Comparison of ENCODE assay signal across 15 cellular contexts in the genomic region with DNA sequence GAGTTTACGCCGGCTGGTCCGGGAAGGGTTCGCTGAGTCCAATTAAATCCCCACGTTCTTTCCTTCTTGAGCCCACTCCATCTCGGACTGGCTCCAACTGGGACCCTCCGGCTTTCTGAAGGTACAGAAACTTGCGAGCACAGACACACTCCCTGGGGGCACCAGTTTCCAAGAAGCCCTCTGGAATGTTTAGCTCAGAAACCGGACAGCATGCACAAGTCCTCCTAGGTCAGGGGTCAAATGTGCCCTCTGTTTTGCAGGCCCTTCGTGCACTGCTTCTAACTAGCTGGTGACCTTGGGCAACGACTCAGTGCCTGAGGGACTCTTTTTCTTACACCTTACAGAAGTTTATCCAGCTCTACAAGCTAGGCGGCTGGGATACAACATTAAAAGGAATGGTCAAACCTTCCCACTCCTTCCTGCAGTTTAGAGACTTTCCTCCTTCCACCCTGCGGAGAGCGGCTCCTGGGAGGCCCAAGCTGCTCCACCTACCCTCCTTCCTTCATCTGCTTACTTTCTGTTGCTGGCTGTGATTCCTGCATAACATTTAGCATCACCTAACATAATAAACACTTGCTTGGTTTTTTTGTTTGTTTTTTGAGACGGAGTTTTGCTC.
DNase-seq lines count a peak whose midpoint lies in the region; ATAC-seq and TF ChIP-seq lines count a peak whose summit lies in the region.
"Had no signal": no experiment of that assay in that cellular context is flagged by ENCODE, and none has a peak within 500 bp of the region (broad histone marks: within the 10 kb centered on the region; RNA-seq: fewer than 3 reads in every experiment).

No MANE protein-coding gene starts in this region.

- H3K4me2 ChIP-seq in OCI-LY7 (ENCODE audit: low read length): no peak overlapping the region

- POLR2A ChIA-PET in OCI-LY7 (lab: Charles Lee): interaction anchor here (0.6 to 1.4 kb wide), 2 partner anchors 11 to 274 kb away, joined by 3 to 4 read pairs; no protein-coding TSS in a partner anchor

- intact Hi-C loops in OCI-LY7 (cut with micrococcal nuclease; ENCODE audit: unreplicated experiment): no loop called here

- H3K36me3 ChIP-seq in OCI-LY7 (ENCODE audit: insufficient read depth, low read length): no peaks in the 10 kb centered on the region
- H3K36me3 ChIP-seq: uterus had no signal

- H3K9me3 Mint-ChIP-seq in activated naive CD4-positive, alpha-beta T cell treated with anti-CD3 and anti-CD28 coated beads, Interleukin-2, amount 50 U/mL, for 24 hours: no peaks in the 10 kb centered on the region
- no peaks in the 10 kb centered on the region for H3K9me3 Mint-ChIP-seq in activated naive CD8-positive, alpha-beta T cell treated with anti-CD3 and anti-CD28 coated beads for 36 hours
- peaks cover 2% of the 10 kb centered on the region for H3K9me3 Mint-ChIP-seq in memory B cell
- no peaks in the 10 kb centered on the region for H3K9me3 Mint-ChIP-seq in type B pancreatic cell
- H3K9me3 Mint-ChIP-seq in activated CD8-positive, alpha-beta memory T cell treated with anti-CD3 and anti-CD28 coated beads, Interleukin-2, amount 10 ng/mL, durations not matched to agents 7 days and 5 days (ENCODE audit: low read depth): no peaks in the 10 kb centered on the region
- H3K9me3 Mint-ChIP-seq: stimulated activated naive CD8-positive, alpha-beta T cell treated with anti-CD3 and anti-CD28 coated beads, Interleukin-15, amount 100 ng/mL, for 72 hours had no signal

- H3K4me1 Mint-ChIP-seq in activated naive CD4-positive, alpha-beta T cell treated with anti-CD3 and anti-CD28 coated beads, Interleukin-2, amount 50 U/mL, for 24 hours: no peaks in the 10 kb centered on the region
- H3K4me1 Mint-ChIP-seq in activated naive CD8-positive, alpha-beta T cell treated with anti-CD3 and anti-CD28 coated beads for 36 hours: peaks cover 10% of the 10 kb centered on the region
- peaks cover 10% of the 10 kb centered on the region for H3K4me1 Mint-ChIP-seq in memory B cell
- peaks cover 10% of the 10 kb centered on the region for H3K4me1 Mint-ChIP-seq in type B pancreatic cell (ENCODE audit: unreplicated experiment)
- peaks cover 12% of the 10 kb centered on the region for H3K4me1 Mint-ChIP-seq in activated CD8-positive, alpha-beta memory T cell treated with anti-CD3 and anti-CD28 coated beads, Interleukin-2, amount 10 ng/mL, durations not matched to agents 7 days and 5 days

- no peak overlapping the region for H3K27ac ChIP-seq in OCI-LY7 (ENCODE audit: low read depth, low read length, poor library complexity, severe bottlenecking)
- H3K27ac ChIP-seq: uterus had no signal

- ATAC-seq in memory B cell (ENCODE audit: low read depth): no peak
- ATAC-seq in activated CD8-positive, alpha-beta memory T cell treated with anti-CD3 and anti-CD28 coated beads, Interleukin-2, amount 10 ng/mL, durations not matched to agents 7 days and 5 days: no peak

- no peaks in the 10 kb centered on the region for H3K79me2 ChIP-seq in OCI-LY7 (ENCODE audit: insufficient read depth, low read depth, low read length)

- no peaks in the 10 kb centered on the region for H4K20me1 ChIP-seq in OCI-LY7 (ENCODE audit: insufficient read depth, low read length)

- no peak for DNase-seq in activated naive CD4-positive, alpha-beta T cell (lab: John Stamatoyannopoulos, UW)
- no peak for DNase-seq in activated naive CD8-positive, alpha-beta T cell treated with anti-CD3 and anti-CD28 coated beads for 36 hours
- DNase-seq in memory B cell (ENCODE audit: low spot score in 2 of 2): no peak
- no peak for DNase-seq in type B pancreatic cell (ENCODE audit: extremely low spot score, unreplicated experiment)
- DNase-seq in activated CD8-positive, alpha-beta memory T cell treated with anti-CD3 and anti-CD28 coated beads, Interleukin-2, amount 10 ng/mL, durations not matched to agents 7 days and 5 days: no peak
- DNase-seq in OCI-LY7 (ENCODE audit: low spot score): no peak
- no peak for DNase-seq in C1 segment of cervical spinal cord (lab: John Stamatoyannopoulos, UW)
- DNase-seq: aorta; KG1; midbrain; NCI-H1105; NCI-H2171 treated with DMSO at 0.1 percent for 48 hours; stimulated activated naive CD8-positive, alpha-beta T cell treated with anti-CD3 and anti-CD28 coated beads, Interleukin-15, amount 100 ng/mL, for 72 hours; uterus had no signal

- H3K4me3 ChIP-seq in OCI-LY7 (ENCODE audit: low read depth, low read length, poor library complexity, severe bottlenecking): no peak overlapping the region

- H3K4me3 Mint-ChIP-seq in activated naive CD4-positive, alpha-beta T cell treated with anti-CD3 and anti-CD28 coated beads, Interleukin-2, amount 50 U/mL, for 24 hours: peak overlapping the region; percentile 59
- peak overlapping the region; percentile 10 for H3K4me3 Mint-ChIP-seq in activated naive CD8-positive, alpha-beta T cell treated with anti-CD3 and anti-CD28 coated beads for 36 hours
- H3K4me3 Mint-ChIP-seq in memory B cell (peak overlapping the region; percentile 34), type B pancreatic cell (peak overlapping the region; percentile 80)
- no peak overlapping the region for H3K4me3 Mint-ChIP-seq in activated CD8-positive, alpha-beta memory T cell treated with anti-CD3 and anti-CD28 coated beads, Interleukin-2, amount 10 ng/mL, durations not matched to agents 7 days and 5 days

- TF ChIP-seq CTCF in type B pancreatic cell (conservative IDR thresholded peaks at IDR 0.05) (no peak), OCI-LY7 (conservative IDR thresholded peaks at IDR 0.05; ENCODE audit: low read length) (no peak)

- no peaks in the 10 kb centered on the region for H3K27me3 Mint-ChIP-seq in activated naive CD4-positive, alpha-beta T cell treated with anti-CD3 and anti-CD28 coated beads, Interleukin-2, amount 50 U/mL, for 24 hours
- peaks cover 11% of the 10 kb centered on the region for H3K27me3 Mint-ChIP-seq in activated naive CD8-positive, alpha-beta T cell treated with anti-CD3 and anti-CD28 coated beads for 36 hours
- H3K27me3 Mint-ChIP-seq in memory B cell (peaks cover 35% of the 10 kb centered on the region), type B pancreatic cell (peaks cover 15% of the 10 kb centered on the region)
- H3K27me3 Mint-ChIP-seq in activated CD8-positive, alpha-beta memory T cell treated with anti-CD3 and anti-CD28 coated beads, Interleukin-2, amount 10 ng/mL, durations not matched to agents 7 days and 5 days: peaks cover 5% of the 10 kb centered on the region

- peak overlapping the region; percentile 59 for H3K27ac Mint-ChIP-seq in activated naive CD4-positive, alpha-beta T cell treated with anti-CD3 and anti-CD28 coated beads, Interleukin-2, amount 50 U/mL, for 24 hours
- no peak overlapping the region for H3K27ac Mint-ChIP-seq in activated naive CD8-positive, alpha-beta T cell treated with anti-CD3 and anti-CD28 coated beads for 36 hours
- no peak overlapping the region for H3K27ac Mint-ChIP-seq in memory B cell
- H3K27ac Mint-ChIP-seq in type B pancreatic cell: peak overlapping the region; percentile 50
- no peak overlapping the region for H3K27ac Mint-ChIP-seq in activated CD8-positive, alpha-beta memory T cell treated with anti-CD3 and anti-CD28 coated beads, Interleukin-2, amount 10 ng/mL, durations not matched to agents 7 days and 5 days

- no peak overlapping the region for H2AFZ ChIP-seq in OCI-LY7 (ENCODE audit: low read length)

- CTCF ChIA-PET in activated CD8-positive, alpha-beta memory T cell treated with anti-CD3 and anti-CD28 coated beads, Interleukin-2, amount 10 ng/mL, durations not matched to agents 7 days and 5 days (lab: Charles Lee): no interaction called here
- CTCF ChIA-PET in OCI-LY7 (lab: Charles Lee; ENCODE audit: unreplicated experiment): no interaction called here

- no peaks in the 10 kb centered on the region for H3K9me3 ChIP-seq in OCI-LY7 (ENCODE audit: low read length)
- H3K9me3 ChIP-seq: uterus had no signal

- no TSS peak for BruUV-seq in OCI-LY7 (replicated peaks; lab: Mats Ljungman, UMichigan)

- H3K36me3 Mint-ChIP-seq in activated naive CD4-positive, alpha-beta T cell treated with anti-CD3 and anti-CD28 coated beads, Interleukin-2, amount 50 U/mL, for 24 hours: no peaks in the 10 kb centered on the region
- H3K36me3 Mint-ChIP-seq in activated naive CD8-positive, alpha-beta T cell treated with anti-CD3 and anti-CD28 coated beads for 36 hours: no peaks in the 10 kb centered on the region
- H3K36me3 Mint-ChIP-seq in memory B cell (no peaks in the 10 kb centered on the region), type B pancreatic cell (no peaks in the 10 kb centered on the region)
- peaks cover 2% of the 10 kb centered on the region for H3K36me3 Mint-ChIP-seq in activated CD8-positive, alpha-beta memory T cell treated with anti-CD3 and anti-CD28 coated beads, Interleukin-2, amount 10 ng/mL, durations not matched to agents 7 days and 5 days

- peaks cover 31% of the 10 kb centered on the region for H3K4me1 ChIP-seq in OCI-LY7 (ENCODE audit: insufficient read depth, low read length, poor library complexity, severe bottlenecking)
- H3K4me1 ChIP-seq: uterus had no signal

- H3K9me2 ChIP-seq in OCI-LY7 (ENCODE audit: insufficient read depth, low read length): no peaks in the 10 kb centered on the region

Comparison
In these comparisons a context has a peak if more than half of its experiments do, and no peak if none do; other contexts are left out.
1. H3K27ac Mint-ChIP-seq: peak in activated naive CD4-positive, alpha-beta T cell treated with anti-CD3 and anti-CD28 coated beads, Interleukin-2, amount 50 U/mL, for 24 hours (single experiment) and type B pancreatic cell (single experiment); none in activated naive CD8-positive, alpha-beta T cell treated with anti-CD3 and anti-CD28 coated beads for 36 hours (single experiment), memory B cell (single experiment) and activated CD8-positive, alpha-beta memory T cell treated with anti-CD3 and anti-CD28 coated beads, Interleukin-2, amount 10 ng/mL, durations not matched to agents 7 days and 5 days (single experiment).